ENCODE assay signal across 10 cellular contexts in genomic region chr19:40317338-40317737, GRCh38.
"Had no signal": no experiment of that assay in that cellular context is flagged by ENCODE, and none has a peak within 500 bp of the region (broad histone marks: within the 10 kb centered on the region; RNA-seq: fewer than 3 reads in every experiment).

No MANE protein-coding gene starts in this region.

- ATAC-seq: GM23338, K562 had no signal

- H3K4me3 ChIP-seq: GM23338, K562 had no signal

- H3K27ac Mint-ChIP-seq: GM23338, HFFc6 had no signal

- FAIRE-seq: H1, H54, HTR-8/SVneo, K562 had no signal

- DNase-seq: H9, HCEC 1CT, HFFc6, IMR-90, KG1 had no signal

- H3K4me3 Mint-ChIP-seq: GM23338, H9, HFFc6 had no signal

- H3K9me3 Mint-ChIP-seq: H9, HFFc6 had no signal
